ENCODE assay signal across 25 cellular contexts in the genomic region with DNA sequence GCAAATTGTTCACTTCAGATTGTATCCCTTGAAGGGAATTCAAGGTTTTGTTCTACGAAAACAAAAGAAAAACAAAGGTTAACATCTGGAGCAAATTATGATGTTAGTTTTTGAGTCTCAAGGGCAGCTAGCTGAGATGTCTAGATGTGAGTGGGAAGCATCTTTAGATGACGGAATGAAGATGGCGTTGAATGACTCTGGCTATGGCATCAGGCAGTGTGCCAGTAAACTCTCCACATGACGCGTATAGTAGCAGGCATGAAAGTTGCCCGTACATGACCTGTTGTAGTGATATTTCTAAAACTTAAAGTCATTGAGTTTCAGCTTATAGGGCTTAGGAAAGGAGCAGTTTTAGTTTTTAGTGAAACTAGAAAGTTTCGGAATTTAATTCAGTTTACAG. TPM values are rescaled to one million over a fixed set of nuclear protein-coding genes. Genes with fewer than 3 reads are reported as not detected.
DNase-seq lines count a peak whose midpoint lies in the region; ATAC-seq and TF ChIP-seq lines count a peak whose summit lies in the region.
"Had no signal": no experiment of that assay in that cellular context is flagged by ENCODE, and none has a peak within 500 bp of the region (broad histone marks: within the 10 kb centered on the region; RNA-seq: fewer than 3 reads in every experiment).

No MANE protein-coding gene starts in this region.

- no peaks in the 10 kb centered on the region for H3K9me3 Mint-ChIP-seq in T-cell
- H3K9me3 Mint-ChIP-seq: activated B cell treated with CpG ODN at 0.5 μM for 24 hours; effector memory CD8-positive, alpha-beta T cell had no signal

- no peak for TF ChIP-seq RAD21 in SK-N-SH (IDR thresholded peaks at IDR 0.05; ENCODE audit: low read length)

- H3K27me3 ChIP-seq in SK-N-SH (ENCODE audit: insufficient read depth) (no peaks in the 10 kb centered on the region), brain microvascular endothelial cell (replicated peaks) (no peaks in the 10 kb centered on the region), suprapubic skin (no peaks in the 10 kb centered on the region)
- H3K27me3 ChIP-seq: BE2C, colonic mucosa, esophagus squamous epithelium, heart left ventricle had no signal

- no peak for TF ChIP-seq CTCF in SK-N-SH (IDR thresholded peaks at IDR 0.05)
- TF ChIP-seq CTCF in brain microvascular endothelial cell (IDR thresholded peaks at IDR 0.05; ENCODE audit: low read depth, low read length, missing control alignments) = no peak
- TF ChIP-seq CTCF in suprapubic skin (IDR thresholded peaks at IDR 0.05) = no peak

- peaks cover under 1 to 7% of the 10 kb centered on the region in 2 donors for H3K27me3 Mint-ChIP-seq in T-cell
- H3K27me3 Mint-ChIP-seq: effector memory CD8-positive, alpha-beta T cell had no signal

- no peaks in the 10 kb centered on the region for H3F3A ChIP-seq in SK-N-SH (replicated peaks; ENCODE audit: insufficient read depth)

- H3K4me2 ChIP-seq in SK-N-SH = no peak overlapping the region

- H3K4me1 ChIP-seq in SK-N-SH (ENCODE audit: control insufficient read depth in 1 of 2, insufficient read depth in 2 of 2, low read depth in 1 of 2, low read length in 1 of 2) (peaks cover 6 to 12% of the 10 kb centered on the region in 2 experiments; a peak in 3 of 4 replicates), suprapubic skin (no peaks in the 10 kb centered on the region)
- H3K4me1 ChIP-seq: colonic mucosa, esophagus squamous epithelium, psoas muscle had no signal

- H3K79me2 ChIP-seq in SK-N-SH (ENCODE audit: insufficient read depth) = no peaks in the 10 kb centered on the region

- H3K9ac ChIP-seq in SK-N-SH = no peak overlapping the region

- ATAC-seq in SK-N-SH treated with all-trans-retinoic acid at 6 μM for 48 hours (peak; percentile 21; the same call in 1 of the 3 replicates), T-cell (replicated peaks in 1 of 4) (no peak), GM19035 (IDR thresholded peaks at IDR 0.05; ENCODE audit: unreplicated experiment) (no peak)
- ATAC-seq: effector memory CD8-positive, alpha-beta T cell; heart left ventricle; left colon; psoas muscle had no signal

- H3K4me3 Mint-ChIP-seq in T-cell = no peak overlapping the region
- H3K4me3 Mint-ChIP-seq: activated B cell treated with CpG ODN at 0.5 μM for 24 hours; activated naive CD8-positive, alpha-beta T cell; effector memory CD8-positive, alpha-beta T cell had no signal

- H3K4me1 Mint-ChIP-seq in T-cell = no peaks in the 10 kb centered on the region
- H3K4me1 Mint-ChIP-seq: activated B cell treated with CpG ODN at 0.5 μM for 24 hours had no signal

- no peak for TF ChIP-seq POLR2A in suprapubic skin (IDR thresholded peaks at IDR 0.05)

- no peak overlapping the region for H3K27ac Mint-ChIP-seq in T-cell
- H3K27ac Mint-ChIP-seq: activated B cell treated with CpG ODN at 0.5 μM for 24 hours; activated naive CD8-positive, alpha-beta T cell; effector memory CD8-positive, alpha-beta T cell had no signal

- no peak for TF ChIP-seq EP300 in SK-N-SH (IDR thresholded peaks at IDR 0.05; ENCODE audit: borderline replicate concordance in 1 of 2, low read depth in 1 of 2, low read length in 1 of 2)
- no peak for TF ChIP-seq EP300 in suprapubic skin (IDR thresholded peaks at IDR 0.05)

- POLR2A ChIA-PET in SK-N-SH (lab: Yijun Ruan, JAX) (no interaction called here), T-cell (lab: Charles Lee) (no interaction called here)

- DNase-seq in SK-N-SH = no peak
- peak; percentile 53 for DNase-seq in brain microvascular endothelial cell
- DNase-seq in fibroblast of the conjunctiva (ENCODE audit: low read depth) = peak; percentile 51
- DNase-seq in suprapubic skin (ENCODE audit: low spot score in 2 of 2) = peak; percentile 11 to 28
- no peak for DNase-seq in retina
- no peak for DNase-seq in T-cell
- DNase-seq: activated B cell treated with CpG ODN at 0.5 μM for 24 hours; activated CD8-positive, alpha-beta memory T cell treated with anti-CD3 and anti-CD28 coated beads, Interleukin-2, amount 50 U/mL, for 4 hours; BE2C; colonic mucosa; effector memory CD8-positive, alpha-beta T cell; esophagus squamous epithelium; heart left ventricle; left colon; mesenchymal stem cell; MV-4-11; NCI-H526 treated with DMSO at 0.1 percent for 48 hours; psoas muscle; stimulated activated CD4-positive, alpha-beta T cell treated with anti-CD3 and anti-CD28 coated beads, Interleukin-2, amount 100 ng/mL, for 24 hours; substantia nigra; T-helper 9 cell had no signal

- H3K27ac ChIP-seq in SK-N-SH (ENCODE audit: low read depth in 2 of 2, low read length in 1 of 2) = no peak overlapping the region
- H3K27ac ChIP-seq in brain microvascular endothelial cell = no peak overlapping the region
- H3K27ac ChIP-seq in suprapubic skin = no peak overlapping the region
- H3K27ac ChIP-seq: colonic mucosa, esophagus squamous epithelium, neutrophil, psoas muscle had no signal

- no peaks in the 10 kb centered on the region for H3K36me3 Mint-ChIP-seq in T-cell
- H3K36me3 Mint-ChIP-seq: activated naive CD8-positive, alpha-beta T cell had no signal

- H4K20me1 ChIP-seq in SK-N-SH (ENCODE audit: insufficient read depth) = no peaks in the 10 kb centered on the region

- H3K9me3 ChIP-seq in SK-N-SH (no peaks in the 10 kb centered on the region), suprapubic skin (no peaks in the 10 kb centered on the region)
- H3K9me3 ChIP-seq: BE2C, colonic mucosa, esophagus squamous epithelium, heart left ventricle, neutrophil, psoas muscle had no signal

- H3K36me3 ChIP-seq in SK-N-SH (replicated peaks in 1 of 2; ENCODE audit: control insufficient read depth in 1 of 2, insufficient read depth in 2 of 2, low read length in 1 of 2) = no peaks in the 10 kb centered on the region
- no peaks in the 10 kb centered on the region for H3K36me3 ChIP-seq in brain microvascular endothelial cell (replicated peaks)
- H3K36me3 ChIP-seq in suprapubic skin = no peaks in the 10 kb centered on the region
- H3K36me3 ChIP-seq: BE2C, colonic mucosa, esophagus squamous epithelium, heart left ventricle, neutrophil had no signal

- H3K9me2 ChIP-seq in SK-N-SH = no peaks in the 10 kb centered on the region

- H2AFZ ChIP-seq in SK-N-SH (ENCODE audit: low read depth) = no peak overlapping the region

- WGBS in SK-N-SH (ENCODE audit: low lambda C conversion rate) = 76% methylated on average over 7 of the region's 7 CpGs
- WGBS in suprapubic skin = 49% methylated on average over 7 of the region's 7 CpGs

- CTCF ChIA-PET in SK-N-SH (lab: Yijun Ruan, JAX) = interaction anchor here (1.0 to 47.0 kb wide), 6 partner anchors 9 to 201 kb away, joined by 3 to 1422 read pairs (median 23); no protein-coding TSS in a partner anchor
- CTCF ChIA-PET in T-cell (lab: Charles Lee) = no interaction called here

- in situ Hi-C loops in brain microvascular endothelial cell (cut with HindIII; ENCODE audit: low pct_ligation_motif_present, low sequenced_read_pairs) = no loop called here

- H3K4me3 ChIP-seq in SK-N-SH (ENCODE audit: low read depth in 2 of 2, low read length in 1 of 2) (no peak overlapping the region), brain microvascular endothelial cell (ENCODE audit: low read depth, low read length) (no peak overlapping the region), suprapubic skin (no peak overlapping the region)
- H3K4me3 ChIP-seq: colonic mucosa, esophagus squamous epithelium, heart left ventricle, psoas muscle had no signal

TF ChIP-seq in SK-N-SH treated with all-trans-retinoic acid at 6 μM for 48 hours, 23 proteins besides CTCF, POLR2A, EP300 and RAD21 (continues in another document):
- TF ChIP-seq ZFP3 (CRISPR knock-in tag; IDR thresholded peaks at IDR 0.05) (no peak), RARB (CRISPR knock-in tag; IDR thresholded peaks at IDR 0.05) (no peak), CREB5 (CRISPR knock-in tag; IDR thresholded peaks at IDR 0.05; ENCODE audit: low read depth) (no peak), TOX (CRISPR knock-in tag; IDR thresholded peaks at IDR 0.05; ENCODE audit: borderline replicate concordance) (no peak), ZNF565 (CRISPR knock-in tag; conservative IDR thresholded peaks at IDR 0.05; ENCODE audit: low read depth) (no peak), CSDC2 (CRISPR knock-in tag; IDR thresholded peaks at IDR 0.05) (no peak), ZNF8 (CRISPR knock-in tag; IDR thresholded peaks at IDR 0.05) (no peak)

TF ChIP-seq in SK-N-SH, 30 proteins besides CTCF, POLR2A, EP300 and RAD21:
- no peak for TF ChIP-seq SIN3A (IDR thresholded peaks at IDR 0.05; ENCODE audit: borderline replicate concordance, low read depth, low read length)

RNA-seq across cellular contexts. Expression of gene SDC3, which starts 12.3 kb away (rescaled TPM):
- polyA plus RNA-seq in SK-N-SH (2012; rRNA removed) = 16.2 and 18.8 TPM in 2 replicates
- 14.0 and 19.2 TPM in 2 replicates for polyA plus RNA-seq in SK-N-SH (2012; cell fraction: cytosol; rRNA removed)
- polyA plus RNA-seq in SK-N-SH (2012; cell fraction: nucleus; rRNA removed) = 17.4 and 19.3 TPM in 2 replicates
- total RNA-seq in suprapubic skin (10 to 100 TPM in 3 of 4 donors, 1 to 10 TPM in 1; 7.7 to 16.7 (median 15.1) TPM), T-cell (1 to 10 TPM in 1 of 5 donors, under 1 TPM in 4; 0.07 to 1.1 (median 0.47) TPM)

Comparison
In these comparisons a context has a peak if more than half of its experiments do, and no peak if none do; other contexts are left out.
1. DNase-seq: peak in brain microvascular endothelial cell (single experiment), fibroblast of the conjunctiva (single experiment) and suprapubic skin (2 of 2); none in SK-N-SH (single experiment), retina (single experiment) and T-cell (0 of 34).
2. RNA of gene SDC3, which starts 12.3 kb away (total RNA-seq): 7.7 to 16.7 TPM in suprapubic skin; 0.07 to 1.1 TPM in T-cell; every median in the first group is over 4 times any median in the second.